In the genomic region with DNA sequence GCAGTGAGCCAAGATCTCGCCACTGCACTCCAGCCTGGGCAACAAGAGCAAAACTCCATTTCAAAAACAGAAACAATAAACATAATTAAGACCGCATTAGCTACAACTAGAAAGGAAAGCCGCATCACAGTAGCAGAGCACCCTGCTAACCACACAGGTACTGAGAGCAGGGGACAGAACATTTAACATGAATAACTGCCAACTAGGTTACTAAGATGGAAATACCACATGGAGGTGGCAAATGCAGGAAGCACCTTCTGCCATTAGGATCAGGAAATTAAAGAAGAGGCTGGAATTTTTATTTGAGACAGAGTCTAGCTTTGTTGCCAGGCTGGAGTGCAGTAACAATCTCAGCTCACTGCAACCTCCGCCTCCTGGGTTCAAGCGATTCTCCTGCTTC, we compare ENCODE assay signal across 21 cellular contexts. TPM values are rescaled to one million over a fixed set of nuclear protein-coding genes. Genes with fewer than 3 reads are reported as not detected.
DNase-seq lines count a peak whose midpoint lies in the region; ATAC-seq, FAIRE-seq and TF ChIP-seq lines count a peak whose summit lies in the region.
"Had no signal": no experiment of that assay in that cellular context is flagged by ENCODE, and none has a peak within 500 bp of the region (broad histone marks: within the 10 kb centered on the region; RNA-seq: fewer than 3 reads in every experiment).

No MANE protein-coding gene starts in this region.

- no peaks in the 10 kb centered on the region for H3F3A ChIP-seq in GM23338 (replicated peaks; ENCODE audit: low read depth)
- H3F3A ChIP-seq in PC-9 (ENCODE audit: insufficient read depth, low read depth), result peaks cover 61% of the 10 kb centered on the region

- WGBS in HepG2 (ENCODE audit: low lambda C conversion rate), result 95% methylated on average over 5 of the region's 5 CpGs

- peaks cover 57% of the 10 kb centered on the region for H4K20me1 ChIP-seq in GM23338 (replicated peaks; ENCODE audit: insufficient read depth)
- H4K20me1 ChIP-seq in PC-9 (ENCODE audit: insufficient read depth), result no peaks in the 10 kb centered on the region; the same call in 1 of the 2 replicates
- 0 out of 2 replicates have a peak, but pooled peaks cover 6% of the 10 kb centered on the region for H4K20me1 ChIP-seq in HepG2 (ENCODE audit: insufficient read depth, low read length)

- peaks cover 80% of the 10 kb centered on the region for H3K79me2 ChIP-seq in GM23338 (replicated peaks; ENCODE audit: insufficient read depth)
- peaks cover 92% of the 10 kb centered on the region for H3K79me2 ChIP-seq in PC-9 (ENCODE audit: low read depth)
- peaks cover 21% of the 10 kb centered on the region for H3K79me2 ChIP-seq in HepG2 (ENCODE audit: insufficient read depth, low read length)

- H3K4me1 ChIP-seq in GM23338 (ENCODE audit: insufficient read depth) (peaks cover 16% of the 10 kb centered on the region), PC-9 (replicated peaks; ENCODE audit: insufficient read depth) (peaks cover 63% of the 10 kb centered on the region), HepG2 (ENCODE audit: insufficient read depth, low read length) (no peaks in the 10 kb centered on the region)

- H3K4me2 ChIP-seq in GM23338, result peak overlapping the region; percentile 62
- H3K4me2 ChIP-seq in PC-9, result peak overlapping the region; percentile 43
- no peak overlapping the region for H3K4me2 ChIP-seq in HepG2 (ENCODE audit: low read depth, low read length)

- H3K36me3 ChIP-seq in GM23338 (ENCODE audit: insufficient read depth) (no peaks in the 10 kb centered on the region), PC-9 (ENCODE audit: low read depth) (peaks cover 8% of the 10 kb centered on the region; the same call in 1 of the 2 replicates), HepG2 (replicated peaks in 1 of 2; ENCODE audit: control insufficient read depth in 1 of 2, insufficient read depth in 2 of 2, low read length in 2 of 2) (peaks cover 0 to 5% of the 10 kb centered on the region in 2 experiments; a peak in 3 of 5 replicates)
- H3K36me3 ChIP-seq: prostate gland, SJCRH30 had no signal

- CTCF ChIA-PET in PC-9 (lab: Charles Lee), result no interaction called here
- CTCF ChIA-PET in HepG2 (lab: Yijun Ruan, JAX; ENCODE audit: low intra/inter-chr PET ratio, low total read pairs), result no interaction called here

- no peak overlapping the region for H3K9ac ChIP-seq in HepG2 (ENCODE audit: insufficient read depth, low read depth, low read length)

- TF ChIP-seq CTCF in GM23338 (conservative IDR thresholded peaks at IDR 0.05; ENCODE audit: low read depth in 2 of 2), result no peak
- no peak for TF ChIP-seq CTCF in PC-9 (conservative IDR thresholded peaks at IDR 0.05)
- TF ChIP-seq CTCF in dorsolateral prefrontal cortex (IDR thresholded peaks at IDR 0.05 in 54 of 56, conservative IDR thresholded peaks at IDR 0.05 in 2 of 56; ENCODE audit: low read depth in 1 of 56, partially characterized antibody in 56 of 56), result no peak
- no peak for TF ChIP-seq CTCF in osteocyte (IDR thresholded peaks at IDR 0.05)
- no peak for TF ChIP-seq CTCF in HepG2 (CRISPR knock-in tag; IDR thresholded peaks at IDR 0.05)

- no peak for TF ChIP-seq RAD21 in HepG2 (CRISPR knock-in tag; IDR thresholded peaks at IDR 0.05)

- no peak for TF ChIP-seq EP300 in HepG2 (IDR thresholded peaks at IDR 0.05; ENCODE audit: low read depth in 2 of 2, low read length in 2 of 2)
- no peak for TF ChIP-seq EP300 in HepG2 (CRISPR knock-in tag; IDR thresholded peaks at IDR 0.05; ENCODE audit: borderline replicate concordance)

- BruUV-seq in PC-9 (replicated peaks; lab: Mats Ljungman, UMichigan), result no TSS peak
- no TSS peak for BruUV-seq in HepG2 (replicated peaks; lab: Mats Ljungman, UMichigan)

- no peak overlapping the region; the same call in 1 of the 2 replicates for H3K27ac Mint-ChIP-seq in GM23338
- peak overlapping the region; percentile 92 for H3K27ac Mint-ChIP-seq in osteocyte (ENCODE audit: unreplicated experiment)
- H3K27ac Mint-ChIP-seq: activated CD4-positive, alpha-beta memory T cell treated with anti-CD3 and anti-CD28 coated beads for 36 hours; activated naive CD4-positive, alpha-beta T cell treated with anti-CD3 and anti-CD28 coated beads for 36 hours had no signal

- H3K4me3 Mint-ChIP-seq in GM23338 (no peak overlapping the region), osteocyte (ENCODE audit: unreplicated experiment) (peak overlapping the region; percentile 57)
- H3K4me3 Mint-ChIP-seq: activated CD4-positive, alpha-beta memory T cell treated with anti-CD3 and anti-CD28 coated beads for 36 hours; activated naive CD4-positive, alpha-beta T cell treated with anti-CD3 and anti-CD28 coated beads for 36 hours; activated T-cell treated with anti-CD3 and anti-CD28 coated beads, Interleukin-2, amount 50 U/mL, for 24 hours had no signal

- H3K27me3 Mint-ChIP-seq in GM23338 (ENCODE audit: insufficient read depth, low read depth, poor library complexity), result peaks cover 10% of the 10 kb centered on the region
- H3K27me3 Mint-ChIP-seq in osteocyte (ENCODE audit: unreplicated experiment), result no peaks in the 10 kb centered on the region
- H3K27me3 Mint-ChIP-seq: activated T-cell treated with anti-CD3 and anti-CD28 coated beads, Interleukin-2, amount 50 U/mL, for 24 hours had no signal

- H2AFZ ChIP-seq in GM23338 (no peak overlapping the region), PC-9 (no peak overlapping the region), HepG2 (ENCODE audit: low read length) (no peak overlapping the region)

- no peak for ATAC-seq in GM23338
- no peak for ATAC-seq in HepG2
- no peak for ATAC-seq in GM18867 (IDR thresholded peaks at IDR 0.05; ENCODE audit: unreplicated experiment)
- ATAC-seq: naive thymus-derived CD4-positive, alpha-beta T cell had no signal

- no peak for TF ChIP-seq POLR2A in HepG2 (IDR thresholded peaks at IDR 0.05; ENCODE audit: insufficient read depth in 1 of 2, low read depth in 2 of 2, low read length in 2 of 2)

- H3K27me3 ChIP-seq in GM23338 (ENCODE audit: insufficient read depth) (no peaks in the 10 kb centered on the region), PC-9 (ENCODE audit: insufficient read depth, low read depth) (no peaks in the 10 kb centered on the region), dorsolateral prefrontal cortex (no peaks in the 10 kb centered on the region), HepG2 (ENCODE audit: control insufficient read depth in 1 of 2, insufficient read depth in 2 of 2, low read length in 2 of 2) (no peaks in the 10 kb centered on the region)
- H3K27me3 ChIP-seq: SJCRH30, stomach, upper lobe of right lung had no signal

- 0 out of 2 replicates have a peak, but pooled peaks cover 2% of the 10 kb centered on the region for H3K9me3 ChIP-seq in PC-9 (ENCODE audit: insufficient read depth, low read depth)
- no peaks in the 10 kb centered on the region for H3K9me3 ChIP-seq in HepG2 (ENCODE audit: low read length)
- H3K9me3 ChIP-seq: prostate gland, SJCRH30, stomach, upper lobe of right lung had no signal

- POLR2A ChIA-PET in PC-9 (lab: Charles Lee; ENCODE audit: unreplicated experiment) (interaction anchor here (0.5 to 0.6 kb wide), 2 partner anchors 9 to 22 kb away, joined by 3 to 5 read pairs; no protein-coding TSS in a partner anchor), HepG2 (lab: Yijun Ruan, JAX) (no interaction called here)

- DNase-seq in GM23338 (ENCODE audit: low spot score), result no peak
- no peak for DNase-seq in PC-9
- peak in 1 of 10 donors; percentile 24 for DNase-seq in dorsolateral prefrontal cortex
- no peak for DNase-seq in osteocyte (ENCODE audit: extremely low spot score, unreplicated experiment)
- no peak for DNase-seq in HepG2 (ENCODE audit: low spot score)
- DNase-seq in RCC 7860 (ENCODE audit: low spot score), result no peak
- DNase-seq in NCI-H226, result no peak
- DNase-seq: activated CD4-positive, alpha-beta memory T cell treated with anti-CD3 and anti-CD28 coated beads for 36 hours; activated naive CD4-positive, alpha-beta T cell treated with anti-CD3 and anti-CD28 coated beads for 36 hours; activated T-cell treated with anti-CD3 and anti-CD28 coated beads, Interleukin-2, amount 50 U/mL, for 24 hours; hippocampal formation; naive thymus-derived CD4-positive, alpha-beta T cell; NCI-H446; SJCRH30; stimulated activated CD4-positive, alpha-beta T cell treated with anti-CD3 and anti-CD28 coated beads, Interleukin-2, amount 100 ng/mL, for 48 hours; stomach; T-helper 2 cell had no signal

- no peaks in the 10 kb centered on the region for H3K9me3 Mint-ChIP-seq in GM23338
- H3K9me3 Mint-ChIP-seq in osteocyte (ENCODE audit: unreplicated experiment), result no peaks in the 10 kb centered on the region
- H3K9me3 Mint-ChIP-seq: activated CD4-positive, alpha-beta memory T cell treated with anti-CD3 and anti-CD28 coated beads for 36 hours; activated naive CD4-positive, alpha-beta T cell treated with anti-CD3 and anti-CD28 coated beads for 36 hours; activated T-cell treated with anti-CD3 and anti-CD28 coated beads, Interleukin-2, amount 50 U/mL, for 24 hours had no signal

- intact Hi-C loops in PC-9 (cut with micrococcal nuclease; ENCODE audit: unreplicated experiment) (loop anchor here (10.0 kb wide), 1 partner anchor 491 kb away; no protein-coding TSS in a partner anchor), dorsolateral prefrontal cortex (cut with DNase I) (no loop called here), HepG2 (cut with micrococcal nuclease; ENCODE audit: unreplicated experiment) (no loop called here)

- peaks cover 22% of the 10 kb centered on the region for H3K4me1 Mint-ChIP-seq in GM23338
- peaks cover 67% of the 10 kb centered on the region for H3K4me1 Mint-ChIP-seq in osteocyte (ENCODE audit: unreplicated experiment)

- H3K4me3 ChIP-seq in GM23338 (no peak overlapping the region), PC-9 (no peak overlapping the region), dorsolateral prefrontal cortex (peak overlapping the region in 4 of 59 donors; percentile 2 to 11 (median 10)), HepG2 (replicated peaks in 1 of 3; ENCODE audit: insufficient read depth in 1 of 3, low read depth in 2 of 3, low read length in 3 of 3) (no peak overlapping the region)
- H3K4me3 ChIP-seq: prostate gland, SJCRH30, skin epidermis, stomach, upper lobe of right lung had no signal

- no peak for FAIRE-seq in HepG2 (lab: Jason Lieb, UNC)
- FAIRE-seq in RCC 7860 (lab: Jason Lieb, UNC), result no peak

- H3K36me3 Mint-ChIP-seq in GM23338 (ENCODE audit: low read depth) (peaks cover 10% of the 10 kb centered on the region; the same call in 2 of the 3 replicates), osteocyte (ENCODE audit: unreplicated experiment) (peaks cover 1% of the 10 kb centered on the region)
- H3K36me3 Mint-ChIP-seq: activated CD4-positive, alpha-beta memory T cell treated with anti-CD3 and anti-CD28 coated beads for 36 hours had no signal

- H3K9me2 ChIP-seq in GM23338 (ENCODE audit: insufficient read depth) (no peaks in the 10 kb centered on the region), PC-9 (ENCODE audit: insufficient read depth) (no peaks in the 10 kb centered on the region)

- H3K27ac ChIP-seq in GM23338 (ENCODE audit: low read depth) (no peak overlapping the region), PC-9 (peak overlapping the region; percentile 58), dorsolateral prefrontal cortex (peak overlapping the region in 56 of 59 donors; percentile 23 to 94 (median 82)), HepG2 (ENCODE audit: extremely low read length, insufficient read depth, low read length) (no peak overlapping the region)
- H3K27ac ChIP-seq: prostate gland, SJCRH30, upper lobe of right lung had no signal

- in situ Hi-C loops in HepG2 (cut with HindIII; ENCODE audit: extremely low pct_ligation_motif_present, low pct_unique_long_range_greater_than_20kb), result no loop called here

RNA-seq across cellular contexts. Expression of gene CDC42BPB, which starts 41.9 kb away (rescaled TPM):
- 97.4 and 127 TPM in 2 replicates for total RNA-seq in GM23338 (2014; rRNA removed; shearing (Covaris generic))
- 12.3 and 13.5 TPM in 2 replicates for polyA plus RNA-seq in GM23338 (2016; fragmentation: Nextera tagmentation; extraction: Ambion mirVana)
- 203 and 209 TPM in 2 replicates for total RNA-seq in PC-9 (2021)
- total RNA-seq in dorsolateral prefrontal cortex, result 100 to 1,000 TPM; 112 to 178 (median 140) TPM
- total RNA-seq in osteocyte, result 99.0 and 102 TPM in 2 replicates
- 19.7 and 20.2 TPM in 2 replicates for total RNA-seq in HepG2 (2016; rRNA removed; fragmentation: Illumina TruSeq; extraction: Trizol)
- 5.5 and 5.6 TPM in 2 replicates for total RNA-seq in HepG2 (2016; cell fraction: cytosol; rRNA removed; fragmentation: Illumina TruSeq; extraction: Trizol; ENCODE audit: low read depth)
- total RNA-seq in HepG2 (2016; cell fraction: insoluble cytoplasmic fraction; rRNA removed; fragmentation: Illumina TruSeq; extraction: Trizol), result 15.3 and 20.6 TPM in 2 replicates
- total RNA-seq in HepG2 (2016; cell fraction: membrane; rRNA removed; fragmentation: Illumina TruSeq; extraction: Trizol), result 7.4 and 7.9 TPM in 2 replicates
- total RNA-seq in HepG2 (2016; cell fraction: nucleus; rRNA removed; fragmentation: Illumina TruSeq; extraction: Trizol), result 21.4 and 24.6 TPM in 2 replicates
- polyA plus RNA-seq in HepG2 (2011; rRNA removed), result 32.3 and 33.3 TPM in 2 replicates
- polyA plus RNA-seq in HepG2 (2011; cell fraction: cytosol; rRNA removed), result 14.7 and 18.8 TPM in 2 replicates
- polyA plus RNA-seq in HepG2 (2011; cell fraction: nucleus; rRNA removed), result 82.2 and 87.0 TPM in 2 replicates
- polyA plus RNA-seq in HepG2 (2012), result 23.1 and 30.9 TPM in 2 replicates
- polyA plus RNA-seq in HepG2 (2016; cell fraction: cytosol; fragmentation: Illumina TruSeq; extraction: Trizol; ENCODE audit: low read depth), result 0.78 and 1.0 TPM in 2 replicates
- polyA plus RNA-seq in HepG2 (2016; cell fraction: insoluble cytoplasmic fraction; fragmentation: Illumina TruSeq; extraction: Trizol; ENCODE audit: low read depth), result 10.5 and 14.1 TPM in 2 replicates
- polyA plus RNA-seq in HepG2 (2016; cell fraction: membrane; fragmentation: Illumina TruSeq; extraction: Trizol; ENCODE audit: low read depth), result 3.0 and 3.4 TPM in 2 replicates
- polyA plus RNA-seq in HepG2 (2016; cell fraction: nucleus; fragmentation: Illumina TruSeq; extraction: Trizol; ENCODE audit: insufficient read depth, low read depth), result 45.7 and 47.5 TPM in 2 replicates
- 93.6 and 143 TPM in 2 replicates for polyA minus RNA-seq in HepG2 (2011; rRNA and poly(A)+ RNA removed; ENCODE audit: low replicate concordance)
- polyA minus RNA-seq in HepG2 (2011; cell fraction: cytosol; rRNA and poly(A)+ RNA removed), result 23.7 and 25.9 TPM in 2 replicates
- 38.8 and 39.3 TPM in 2 replicates for polyA minus RNA-seq in HepG2 (2011; cell fraction: nucleus; rRNA and poly(A)+ RNA removed)

Comparison
In these comparisons a context has a peak if more than half of its experiments do, and no peak if none do; other contexts are left out.
1. H3K27ac ChIP-seq: peak in PC-9 (single experiment) and dorsolateral prefrontal cortex (56 of 59); none in GM23338 (single experiment) and HepG2 (single experiment).